In the genomic region with DNA sequence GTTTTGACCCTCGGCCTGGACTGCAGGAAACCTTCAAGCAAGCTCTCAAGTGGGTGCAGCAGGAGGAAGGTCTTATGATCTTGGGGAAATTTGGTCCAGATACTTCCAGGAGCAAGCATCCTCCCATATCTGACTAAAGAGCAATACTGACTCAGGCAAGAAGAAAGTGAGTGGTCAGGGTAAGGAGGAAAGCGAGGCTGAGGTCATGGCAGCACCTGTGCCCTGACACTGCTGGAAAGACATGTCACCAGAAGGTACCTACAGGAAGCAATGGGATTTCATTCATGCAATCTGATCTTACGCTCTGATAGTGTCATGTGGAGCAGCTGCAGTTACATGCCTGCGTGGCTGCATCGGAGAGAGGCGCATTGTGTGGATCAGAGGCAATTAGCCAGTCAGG, we compare ENCODE assay signal across 22 cellular contexts.
"Had no signal": no experiment of that assay in that cellular context is flagged by ENCODE, and none has a peak within 500 bp of the region (broad histone marks: within the 10 kb centered on the region; RNA-seq: fewer than 3 reads in every experiment).

No MANE protein-coding gene starts in this region.

- H3K4me1 ChIP-seq: foreskin keratinocyte, psoas muscle, tibial nerve, vagina had no signal

- ATAC-seq: activated CD4-positive, CD25-positive, alpha-beta regulatory T cell treated with anti-CD3 and anti-CD28 coated beads, Interleukin-2, amount 50 U/mL, for 24 hours; activated naive CD8-positive, alpha-beta T cell treated with anti-CD3 and anti-CD28 coated beads, Interleukin-2, amount 50 U/mL, for 24 hours; foreskin keratinocyte; left lobe of liver; psoas muscle; right cardiac atrium; stimulated activated naive CD8-positive, alpha-beta T cell treated with anti-CD3 and anti-CD28 coated beads, Interleukin-15, Interleukin-2, amounts not matched to agents 100 U/mL and 50 U/mL, for 24 hours had no signal

- H3K9me3 ChIP-seq: psoas muscle, tibial nerve, vagina had no signal

- H3K27me3 ChIP-seq: tibial nerve, vagina had no signal

- H3K4me3 ChIP-seq: dorsolateral prefrontal cortex, psoas muscle, tibial nerve, vagina had no signal

- DNase-seq: activated CD4-positive, alpha-beta T cell treated with anti-CD3 and anti-CD28 coated beads, Interleukin-2, amount 50 U/mL, for 1 hour; activated CD8-positive, alpha-beta memory T cell treated with anti-CD3 and anti-CD28 coated beads for 24 hours; activated CD8-positive, alpha-beta memory T cell treated with anti-CD3 and anti-CD28 coated beads, Interleukin-2, amount 50 U/mL, for 48 hours; activated effector memory CD4-positive, alpha-beta T cell treated with Interleukin-2 at 50 U/mL for 16 hours; activated naive CD4-positive, alpha-beta T cell treated with anti-CD3 and anti-CD28 coated beads, Interleukin-2, amount 10 ng/mL, durations not matched to agents 7 days and 5 days; activated naive CD8-positive, alpha-beta T cell treated with anti-CD3 and anti-CD28 coated beads, Interleukin-2, amount 50 U/mL, for 24 hours; activated T-cell treated with anti-CD3 and anti-CD28 coated beads, Interleukin-2, amount 50 U/mL, for 48 hours; anterior cingulate cortex; brain microvascular endothelial cell; central memory CD4-positive, alpha-beta T cell; dorsolateral prefrontal cortex; foreskin keratinocyte; hypothalamus; psoas muscle; right cardiac atrium; stimulated activated naive CD8-positive, alpha-beta T cell treated with anti-CD3 and anti-CD28 coated beads, Interleukin-15, Interleukin-2, amounts not matched to agents 100 U/mL and 50 U/mL, for 24 hours; substantia nigra had no signal

- H3K36me3 ChIP-seq: brain microvascular endothelial cell, tibial nerve, vagina had no signal

- H3K27ac ChIP-seq: brain microvascular endothelial cell, dorsolateral prefrontal cortex, epithelial cell of prostate, foreskin keratinocyte, psoas muscle, tibial nerve, vagina had no signal
